ENCODE assay signal across 1 cellular context in the genomic region with DNA sequence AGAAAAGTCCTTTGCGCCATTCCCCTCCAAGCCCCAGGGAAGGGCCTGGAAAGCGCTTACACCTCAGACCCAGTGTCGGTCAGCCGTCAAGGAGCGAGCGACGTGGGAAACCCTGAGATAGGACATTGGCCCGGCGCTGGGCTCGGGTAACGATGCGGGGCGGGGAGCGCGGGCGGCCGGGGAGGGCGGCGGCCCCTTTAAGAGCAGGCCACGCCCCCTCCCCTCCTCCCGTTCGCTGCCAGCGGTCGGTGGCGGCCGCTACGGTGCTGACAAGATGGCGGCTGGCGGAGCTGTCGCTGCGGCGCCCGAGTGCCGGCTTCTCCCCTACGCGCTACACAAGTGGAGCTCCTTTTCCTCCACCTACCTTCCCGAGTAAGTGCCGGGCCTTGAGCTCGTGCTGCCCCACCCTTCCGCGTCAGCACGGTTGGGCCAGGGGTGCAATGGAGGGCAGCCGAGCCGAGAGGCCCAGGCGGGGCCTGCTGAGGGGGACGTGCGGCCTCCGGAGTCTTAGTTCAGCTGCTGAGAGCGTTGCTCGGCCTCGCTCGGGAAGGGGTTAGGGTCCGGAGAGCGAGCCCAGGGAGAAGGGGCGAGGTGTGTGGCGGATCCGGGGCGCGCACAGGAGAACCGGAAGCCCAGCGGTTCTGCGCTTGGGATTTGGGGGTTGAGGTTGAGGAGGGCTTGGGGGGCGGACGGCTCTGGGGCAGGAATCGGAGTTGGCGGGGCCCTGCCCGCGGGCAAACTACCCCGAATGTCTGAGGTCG.
A peak's percentile ranks its signal among the peaks of the same experiment; 100 is the strongest.
TF ChIP-seq lines count a peak whose summit lies in the region.

Gene MKLN1, plus strand, starts transcription at position 251 of the 761 bp plus-strand sequence. Its CDS starts 24 bp downstream, at position 275.

TF ChIP-seq in HepG2, 621 proteins besides CTCF, POLR2A, EP300 and RAD21 (continued from another document and continues in another):
- TF ChIP-seq, protein P1, sequence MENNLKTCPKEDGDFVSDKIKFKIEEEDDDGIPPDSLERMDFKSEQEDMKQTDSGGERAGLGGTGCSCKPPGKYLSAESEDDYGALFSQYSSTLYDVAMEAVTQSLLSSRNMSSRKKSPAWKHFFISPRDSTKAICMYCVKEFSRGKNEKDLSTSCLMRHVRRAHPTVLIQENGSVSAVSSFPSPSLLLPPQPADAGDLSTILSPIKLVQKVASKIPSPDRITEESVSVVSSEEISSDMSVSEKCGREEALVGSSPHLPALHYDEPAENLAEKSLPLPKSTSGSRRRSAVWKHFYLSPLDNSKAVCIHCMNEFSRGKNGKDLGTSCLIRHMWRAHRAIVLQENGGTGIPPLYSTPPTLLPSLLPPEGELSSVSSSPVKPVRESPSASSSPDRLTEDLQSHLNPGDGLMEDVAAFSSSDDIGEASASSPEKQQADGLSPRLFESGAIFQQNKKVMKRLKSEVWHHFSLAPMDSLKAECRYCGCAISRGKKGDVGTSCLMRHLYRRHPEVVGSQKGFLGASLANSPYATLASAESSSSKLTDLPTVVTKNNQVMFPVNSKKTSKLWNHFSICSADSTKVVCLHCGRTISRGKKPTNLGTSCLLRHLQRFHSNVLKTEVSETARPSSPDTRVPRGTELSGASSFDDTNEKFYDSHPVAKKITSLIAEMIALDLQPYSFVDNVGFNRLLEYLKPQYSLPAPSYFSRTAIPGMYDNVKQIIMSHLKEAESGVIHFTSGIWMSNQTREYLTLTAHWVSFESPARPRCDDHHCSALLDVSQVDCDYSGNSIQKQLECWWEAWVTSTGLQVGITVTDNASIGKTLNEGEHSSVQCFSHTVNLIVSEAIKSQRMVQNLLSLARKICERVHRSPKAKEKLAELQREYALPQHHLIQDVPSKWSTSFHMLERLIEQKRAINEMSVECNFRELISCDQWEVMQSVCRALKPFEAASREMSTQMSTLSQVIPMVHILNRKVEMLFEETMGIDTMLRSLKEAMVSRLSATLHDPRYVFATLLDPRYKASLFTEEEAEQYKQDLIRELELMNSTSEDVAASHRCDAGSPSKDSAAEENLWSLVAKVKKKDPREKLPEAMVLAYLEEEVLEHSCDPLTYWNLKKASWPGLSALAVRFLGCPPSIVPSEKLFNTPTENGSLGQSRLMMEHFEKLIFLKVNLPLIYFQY (CRISPR knock-in tag; IDR thresholded peaks at IDR 0.05; ENCODE audit: borderline replicate concordance): no peak
- TF ChIP-seq ZNF432 (CRISPR knock-in tag; IDR thresholded peaks at IDR 0.05; ENCODE audit: borderline replicate concordance): no peak
- no peak; the same call in 1 of the 2 replicates for TF ChIP-seq SAFB2 (CRISPR knock-in tag; IDR thresholded peaks at IDR 0.05; ENCODE audit: borderline replicate concordance, low read depth)
- TF ChIP-seq ZNF335 (CRISPR knock-in tag; IDR thresholded peaks at IDR 0.05): 0 out of 2 replicates have a peak, but pooled peaks have one; percentile 42
- TF ChIP-seq, protein P2, sequence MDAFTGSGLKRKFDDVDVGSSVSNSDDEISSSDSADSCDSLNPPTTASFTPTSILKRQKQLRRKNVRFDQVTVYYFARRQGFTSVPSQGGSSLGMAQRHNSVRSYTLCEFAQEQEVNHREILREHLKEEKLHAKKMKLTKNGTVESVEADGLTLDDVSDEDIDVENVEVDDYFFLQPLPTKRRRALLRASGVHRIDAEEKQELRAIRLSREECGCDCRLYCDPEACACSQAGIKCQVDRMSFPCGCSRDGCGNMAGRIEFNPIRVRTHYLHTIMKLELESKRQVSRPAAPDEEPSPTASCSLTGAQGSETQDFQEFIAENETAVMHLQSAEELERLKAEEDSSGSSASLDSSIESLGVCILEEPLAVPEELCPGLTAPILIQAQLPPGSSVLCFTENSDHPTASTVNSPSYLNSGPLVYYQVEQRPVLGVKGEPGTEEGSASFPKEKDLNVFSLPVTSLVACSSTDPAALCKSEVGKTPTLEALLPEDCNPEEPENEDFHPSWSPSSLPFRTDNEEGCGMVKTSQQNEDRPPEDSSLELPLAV (CRISPR knock-in tag; conservative IDR thresholded peaks at IDR 0.05; ENCODE audit: low read depth): peak; percentile 93
- peak; percentile 96 for TF ChIP-seq KMT2A (CRISPR knock-in tag; IDR thresholded peaks at IDR 0.05)
- TF ChIP-seq, protein P3, sequence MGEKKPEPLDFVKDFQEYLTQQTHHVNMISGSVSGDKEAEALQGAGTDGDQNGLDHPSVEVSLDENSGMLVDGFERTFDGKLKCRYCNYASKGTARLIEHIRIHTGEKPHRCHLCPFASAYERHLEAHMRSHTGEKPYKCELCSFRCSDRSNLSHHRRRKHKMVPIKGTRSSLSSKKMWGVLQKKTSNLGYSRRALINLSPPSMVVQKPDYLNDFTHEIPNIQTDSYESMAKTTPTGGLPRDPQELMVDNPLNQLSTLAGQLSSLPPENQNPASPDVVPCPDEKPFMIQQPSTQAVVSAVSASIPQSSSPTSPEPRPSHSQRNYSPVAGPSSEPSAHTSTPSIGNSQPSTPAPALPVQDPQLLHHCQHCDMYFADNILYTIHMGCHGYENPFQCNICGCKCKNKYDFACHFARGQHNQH (CRISPR knock-in tag; IDR thresholded peaks at IDR 0.05): peak; percentile 38; the same call in 1 of the 2 replicates
- TF ChIP-seq NFYB (CRISPR knock-in tag; IDR thresholded peaks at IDR 0.05): 0 out of 2 replicates have a peak, but pooled peaks have one; percentile 24
- TF ChIP-seq ZNF703 (CRISPR knock-in tag; IDR thresholded peaks at IDR 0.05; ENCODE audit: borderline replicate concordance): peak; percentile 8; the same call in 1 of the 2 replicates
- peak; percentile 16; the same call in 1 of the 2 replicates for TF ChIP-seq GABPA (IDR thresholded peaks at IDR 0.05; ENCODE audit: low read depth, low read length)
- peak; percentile 38; the same call in 1 of the 2 replicates for TF ChIP-seq GABPA (CRISPR knock-in tag; IDR thresholded peaks at IDR 0.05; ENCODE audit: low read depth)
- TF ChIP-seq BORCS8-MEF2B (CRISPR knock-in tag; IDR thresholded peaks at IDR 0.05): peak; percentile 91
- TF ChIP-seq HDAC1 (CRISPR knock-in tag; IDR thresholded peaks at IDR 0.05): peak; percentile 70; the same call in 1 of the 2 replicates
- TF ChIP-seq ZBTB43 (CRISPR knock-in tag; conservative IDR thresholded peaks at IDR 0.05): no peak; the same call in 1 of the 2 replicates
- TF ChIP-seq ZNF816 (CRISPR knock-in tag; IDR thresholded peaks at IDR 0.05; ENCODE audit: borderline replicate concordance): no peak
- TF ChIP-seq ZNF687 (CRISPR knock-in tag; IDR thresholded peaks at IDR 0.05): peak; percentile 92
- no peak for TF ChIP-seq ZNF180 (CRISPR knock-in tag; IDR thresholded peaks at IDR 0.05; ENCODE audit: borderline replicate concordance, low read depth)
- TF ChIP-seq SRY (CRISPR knock-in tag; IDR thresholded peaks at IDR 0.05): peak; percentile 98
- TF ChIP-seq WIZ (CRISPR knock-in tag; IDR thresholded peaks at IDR 0.05): 0 out of 2 replicates have a peak, but pooled peaks have one; percentile 22
- peak; percentile 30; the same call in 1 of the 2 replicates for TF ChIP-seq ETV5 (CRISPR knock-in tag; IDR thresholded peaks at IDR 0.05; ENCODE audit: borderline replicate concordance)
- TF ChIP-seq CHD2 (IDR thresholded peaks at IDR 0.05; ENCODE audit: low read depth, low read length): 0 out of 2 replicates have a peak, but pooled peaks have one; percentile 29
- TF ChIP-seq, protein P4, sequence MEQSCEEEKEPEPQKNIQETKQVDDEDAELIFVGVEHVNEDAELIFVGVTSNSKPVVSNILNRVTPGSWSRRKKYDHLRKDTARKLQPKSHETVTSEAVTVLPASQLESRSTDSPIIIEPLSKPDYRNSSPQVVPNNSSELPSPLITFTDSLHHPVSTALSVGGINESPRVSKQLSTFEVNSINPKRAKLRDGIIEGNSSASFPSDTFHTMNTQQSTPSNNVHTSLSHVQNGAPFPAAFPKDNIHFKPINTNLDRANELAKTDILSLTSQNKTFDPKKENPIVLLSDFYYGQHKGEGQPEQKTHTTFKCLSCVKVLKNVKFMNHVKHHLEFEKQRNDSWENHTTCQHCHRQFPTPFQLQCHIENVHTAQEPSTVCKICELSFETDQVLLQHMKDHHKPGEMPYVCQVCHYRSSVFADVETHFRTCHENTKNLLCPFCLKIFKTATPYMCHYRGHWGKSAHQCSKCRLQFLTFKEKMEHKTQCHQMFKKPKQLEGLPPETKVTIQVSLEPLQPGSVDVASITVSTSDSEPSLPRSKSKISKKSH (CRISPR knock-in tag; IDR thresholded peaks at IDR 0.05; ENCODE audit: borderline replicate concordance): peak; percentile 75; the same call in 1 of the 2 replicates
- TF ChIP-seq, protein P5, sequence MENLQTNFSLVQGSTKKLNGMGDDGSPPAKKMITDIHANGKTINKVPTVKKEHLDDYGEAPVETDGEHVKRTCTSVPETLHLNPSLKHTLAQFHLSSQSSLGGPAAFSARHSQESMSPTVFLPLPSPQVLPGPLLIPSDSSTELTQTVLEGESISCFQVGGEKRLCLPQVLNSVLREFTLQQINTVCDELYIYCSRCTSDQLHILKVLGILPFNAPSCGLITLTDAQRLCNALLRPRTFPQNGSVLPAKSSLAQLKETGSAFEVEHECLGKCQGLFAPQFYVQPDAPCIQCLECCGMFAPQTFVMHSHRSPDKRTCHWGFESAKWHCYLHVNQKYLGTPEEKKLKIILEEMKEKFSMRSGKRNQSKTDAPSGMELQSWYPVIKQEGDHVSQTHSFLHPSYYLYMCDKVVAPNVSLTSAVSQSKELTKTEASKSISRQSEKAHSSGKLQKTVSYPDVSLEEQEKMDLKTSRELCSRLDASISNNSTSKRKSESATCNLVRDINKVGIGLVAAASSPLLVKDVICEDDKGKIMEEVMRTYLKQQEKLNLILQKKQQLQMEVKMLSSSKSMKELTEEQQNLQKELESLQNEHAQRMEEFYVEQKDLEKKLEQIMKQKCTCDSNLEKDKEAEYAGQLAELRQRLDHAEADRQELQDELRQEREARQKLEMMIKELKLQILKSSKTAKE (CRISPR knock-in tag; IDR thresholded peaks at IDR 0.05; ENCODE audit: borderline replicate concordance): peak; percentile 67; the same call in 1 of the 2 replicates
- peak; percentile 55 for TF ChIP-seq FOSL2 (CRISPR knock-in tag; IDR thresholded peaks at IDR 0.05)
- TF ChIP-seq, protein P6, sequence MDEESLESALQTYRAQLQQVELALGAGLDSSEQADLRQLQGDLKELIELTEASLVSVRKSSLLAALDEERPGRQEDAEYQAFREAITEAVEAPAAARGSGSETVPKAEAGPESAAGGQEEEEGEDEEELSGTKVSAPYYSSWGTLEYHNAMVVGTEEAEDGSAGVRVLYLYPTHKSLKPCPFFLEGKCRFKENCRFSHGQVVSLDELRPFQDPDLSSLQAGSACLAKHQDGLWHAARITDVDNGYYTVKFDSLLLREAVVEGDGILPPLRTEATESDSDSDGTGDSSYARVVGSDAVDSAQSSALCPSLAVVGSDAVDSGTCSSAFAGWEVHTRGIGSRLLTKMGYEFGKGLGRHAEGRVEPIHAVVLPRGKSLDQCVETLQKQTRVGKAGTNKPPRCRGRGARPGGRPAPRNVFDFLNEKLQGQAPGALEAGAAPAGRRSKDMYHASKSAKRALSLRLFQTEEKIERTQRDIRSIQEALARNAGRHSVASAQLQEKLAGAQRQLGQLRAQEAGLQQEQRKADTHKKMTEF (CRISPR knock-in tag; IDR thresholded peaks at IDR 0.05): peak; percentile 83; the same call in 1 of the 2 replicates
- peak; percentile 63 for TF ChIP-seq POLR2AphosphoS5 (IDR thresholded peaks at IDR 0.05; ENCODE audit: low read depth, low read length)
- TF ChIP-seq ZFY (CRISPR knock-in tag; IDR thresholded peaks at IDR 0.05): peak; percentile 99
- no peak for TF ChIP-seq ZSCAN21 (CRISPR knock-in tag; IDR thresholded peaks at IDR 0.05; ENCODE audit: borderline replicate concordance)
- peak; percentile 86 for TF ChIP-seq KLF6 (CRISPR knock-in tag; IDR thresholded peaks at IDR 0.05)
- TF ChIP-seq MIXL1 (CRISPR knock-in tag; IDR thresholded peaks at IDR 0.05): peak; percentile 51; the same call in 1 of the 2 replicates
- TF ChIP-seq ELF3 (CRISPR knock-in tag; IDR thresholded peaks at IDR 0.05): peak; percentile 4; the same call in 1 of the 2 replicates
- TF ChIP-seq, protein P7, sequence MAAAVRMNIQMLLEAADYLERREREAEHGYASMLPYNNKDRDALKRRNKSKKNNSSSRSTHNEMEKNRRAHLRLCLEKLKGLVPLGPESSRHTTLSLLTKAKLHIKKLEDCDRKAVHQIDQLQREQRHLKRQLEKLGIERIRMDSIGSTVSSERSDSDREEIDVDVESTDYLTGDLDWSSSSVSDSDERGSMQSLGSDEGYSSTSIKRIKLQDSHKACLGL (CRISPR knock-in tag; IDR thresholded peaks at IDR 0.05): peak; percentile 79
- TF ChIP-seq, protein P8, sequence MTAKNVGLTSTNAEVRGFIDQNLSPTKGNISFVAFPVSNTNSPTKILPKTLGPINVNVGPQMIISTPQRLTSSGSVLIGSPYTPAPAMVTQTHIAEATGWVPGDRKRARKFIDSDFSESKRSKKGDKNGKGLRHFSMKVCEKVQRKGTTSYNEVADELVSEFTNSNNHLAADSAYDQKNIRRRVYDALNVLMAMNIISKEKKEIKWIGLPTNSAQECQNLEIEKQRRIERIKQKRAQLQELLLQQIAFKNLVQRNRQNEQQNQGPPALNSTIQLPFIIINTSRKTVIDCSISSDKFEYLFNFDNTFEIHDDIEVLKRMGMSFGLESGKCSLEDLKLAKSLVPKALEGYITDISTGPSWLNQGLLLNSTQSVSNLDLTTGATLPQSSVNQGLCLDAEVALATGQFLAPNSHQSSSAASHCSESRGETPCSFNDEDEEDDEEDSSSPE (CRISPR knock-in tag; IDR thresholded peaks at IDR 0.05): peak; percentile 38; the same call in 1 of the 2 replicates
